2 cellular contexts compared by ENCODE assay signal in genomic region chr3:129014793-129015345, GRCh38.
TF ChIP-seq lines count a peak whose summit lies in the region.

No MANE protein-coding gene starts in this region.

TF ChIP-seq in IMR-90, 13 proteins besides CTCF, POLR2A, EP300 and RAD21:
- TF ChIP-seq USF2 (IDR thresholded peaks at IDR 0.05; ENCODE audit: low read depth, low read length) (no peak), CHD1 (IDR thresholded peaks at IDR 0.05; ENCODE audit: low read depth, low read length) (no peak), MAZ (IDR thresholded peaks at IDR 0.05; ENCODE audit: borderline replicate concordance, low read depth, low read length) (no peak), MAFK (IDR thresholded peaks at IDR 0.05; ENCODE audit: low read depth, low read length) (no peak), CEBPB (IDR thresholded peaks at IDR 0.05; ENCODE audit: low read depth, low read length) (no peak), BHLHE40 (IDR thresholded peaks at IDR 0.05; ENCODE audit: low read depth, low read length) (no peak), NFE2L2 (IDR thresholded peaks at IDR 0.05; ENCODE audit: low read depth, low read length) (no peak), MXI1 (IDR thresholded peaks at IDR 0.05; ENCODE audit: borderline replicate concordance, low read depth, low read length) (no peak), RFX5 (IDR thresholded peaks at IDR 0.05; ENCODE audit: low read depth, low read length) (no peak), ELK1 (IDR thresholded peaks at IDR 0.05; ENCODE audit: borderline replicate concordance, low read depth, low read length) (no peak), SMC3 (IDR thresholded peaks at IDR 0.05; ENCODE audit: low read depth, low read length) (no peak)

TF ChIP-seq in H1, 55 proteins besides CTCF, POLR2A, EP300 and RAD21:
- no peak for TF ChIP-seq SP2 (IDR thresholded peaks at IDR 0.05; ENCODE audit: low read length)
- no peak for TF ChIP-seq CEBPB (IDR thresholded peaks at IDR 0.05; ENCODE audit: low read depth, low read length)
- 0 out of 2 replicates have a peak, but pooled peaks have one; percentile 25 for TF ChIP-seq SUZ12 (IDR thresholded peaks at IDR 0.05; ENCODE audit: low read length)
- TF ChIP-seq MAX (IDR thresholded peaks at IDR 0.05): no peak
- TF ChIP-seq CBX8 (IDR thresholded peaks at IDR 0.05; ENCODE audit: borderline replicate concordance, low read depth, low read length): no peak
